In genomic region chr3:44762170-44762677, GRCh38 we compare ENCODE assay signal across 8 cellular contexts. TPM values are rescaled to one million over a fixed set of nuclear protein-coding genes. Genes with fewer than 3 reads are reported as not detected.
A peak's percentile ranks its signal among the peaks of the same experiment; 100 is the strongest.
DNase-seq lines count a peak whose midpoint lies in the region; ATAC-seq and TF ChIP-seq lines count a peak whose summit lies in the region.

No MANE protein-coding gene starts in this region.

- peak overlapping the region; percentile 92 to 97 for H3K27ac Mint-ChIP-seq in activated naive CD4-positive, alpha-beta T cell treated with anti-CD3 and anti-CD28 coated beads, Interleukin-2, amount 50 U/mL, for 72 hours

- H3K4me3 ChIP-seq in GM08714 (ENCODE audit: low read length): peak overlapping the region; percentile 92
- H3K4me3 ChIP-seq in transverse colon: peak overlapping the region; percentile 17 to 80 (median 68)

- H3K4me1 ChIP-seq in transverse colon: peaks cover 4 to 19% (median 13%) of the 10 kb centered on the region in 4 donors

- H3K9me3 ChIP-seq in transverse colon: peaks cover 0 to 4% of the 10 kb centered on the region in 2 donors

- ATAC-seq in activated naive CD4-positive, alpha-beta T cell treated with anti-CD3 and anti-CD28 coated beads, Interleukin-2, amount 50 U/mL, for 72 hours: peak in 1 of 2 donors; percentile 31

- no peak for TF ChIP-seq EP300 in transverse colon (IDR thresholded peaks at IDR 0.05; ENCODE audit: low read depth)

- intact Hi-C loops in transverse colon (cut with DNase I; ENCODE audit: low total_unique reads): loop anchor here (10.0 kb wide), 2 partner anchors 93 to 247 kb away; no protein-coding TSS in a partner anchor

- no peak for TF ChIP-seq POLR2A in transverse colon (IDR thresholded peaks at IDR 0.05)

- H3K36me3 ChIP-seq in transverse colon: peaks cover 0 to 15% (median 0%) of the 10 kb centered on the region in 4 donors

- in situ Hi-C loops in transverse colon (cut with MboI; ENCODE audit: low pct_ligation_motif_present in 1 of 4, low pct_unique_long_range_greater_than_20kb in 1 of 4, low sequenced_read_pairs in 3 of 4): no loop called here

- peaks cover 13 to 25% of the 10 kb centered on the region in 2 donors for H3K9me3 Mint-ChIP-seq in activated naive CD4-positive, alpha-beta T cell treated with anti-CD3 and anti-CD28 coated beads, Interleukin-2, amount 50 U/mL, for 72 hours

- peaks cover 73 to 81% of the 10 kb centered on the region in 2 donors for H3K36me3 Mint-ChIP-seq in activated naive CD4-positive, alpha-beta T cell treated with anti-CD3 and anti-CD28 coated beads, Interleukin-2, amount 50 U/mL, for 72 hours

- H3K27ac ChIP-seq in transverse colon: peak overlapping the region in 1 of 4 donors; percentile 76

- WGBS in transverse colon (ENCODE audit: low coverage in 1 of 2), 2 donors: 2 to 3% methylated on average over 9 of the region's 9 CpGs

- H3K27me3 ChIP-seq in transverse colon: no peaks in the 10 kb centered on the region

- DNase-seq in HPDE6-E6E7 (ENCODE audit: extremely low spot score) (peak; percentile 11), kidney glomerular epithelial cell (lab: John Stamatoyannopoulos, UW) (peak; percentile 39), transverse colon (no peak), NCI-H446 treated with DMSO at 0.1 percent for 48 hours (lab: John Stamatoyannopoulos, UW) (no peak)
- DNase-seq in activated naive CD4-positive, alpha-beta T cell treated with anti-CD3 and anti-CD28 coated beads, Interleukin-2, amount 50 U/mL, for 72 hours (ENCODE audit: low spot score in 2 of 2): no peak
- no peak for DNase-seq in stimulated activated CD4-positive, alpha-beta T cell treated with anti-CD3 and anti-CD28 coated beads, Interleukin-12 subunit alpha, Interleukin-12 subunit beta, amount 100 ng/mL, for 4 hours
- DNase-seq in activated CD8-positive, alpha-beta memory T cell treated with anti-CD3 and anti-CD28 coated beads, Interleukin-2, amount 50 U/mL, for 4 hours: no peak

- TF ChIP-seq CTCF in transverse colon (IDR thresholded peaks at IDR 0.05): no peak

RNA-seq across cellular contexts. Expression of gene KIF15, which starts 0.6 kb away (rescaled TPM):
- 10 to 100 TPM; 37.8 to 39.5 TPM for total RNA-seq in activated naive CD4-positive, alpha-beta T cell treated with anti-CD3 and anti-CD28 coated beads, Interleukin-2, amount 50 U/mL, for 72 hours
- 10 to 100 TPM in 1 of 4 donors, under 1 TPM in 2, not detected in 1; 0.95 to 11.5 (median 0.96) TPM for total RNA-seq in transverse colon

RNA-seq across cellular contexts. Expression of gene KIAA1143, which starts 0.8 kb away (rescaled TPM):
- 10 to 100 TPM; 20.2 to 31.3 TPM for total RNA-seq in activated naive CD4-positive, alpha-beta T cell treated with anti-CD3 and anti-CD28 coated beads, Interleukin-2, amount 50 U/mL, for 72 hours
- 10 to 100 TPM in 2 of 4 donors, 1 to 10 TPM in 2; 5.6 to 18.3 (median 13.7) TPM for total RNA-seq in transverse colon

RNA-seq across cellular contexts. Expression of gene ZNF501, which starts 32.8 kb away (rescaled TPM):
- 1 to 10 TPM in 1 of 2 donors, under 1 TPM in 1; 0.64 to 1.4 TPM for total RNA-seq in activated naive CD4-positive, alpha-beta T cell treated with anti-CD3 and anti-CD28 coated beads, Interleukin-2, amount 50 U/mL, for 72 hours
- 1 to 10 TPM in 3 of 4 donors, not detected in 1; 1.1 to 4.8 (median 2.6) TPM for total RNA-seq in transverse colon

RNA-seq across cellular contexts. Expression of gene ZNF502, which starts 49.8 kb away (rescaled TPM):
- total RNA-seq in activated naive CD4-positive, alpha-beta T cell treated with anti-CD3 and anti-CD28 coated beads, Interleukin-2, amount 50 U/mL, for 72 hours: 1 to 10 TPM; 1.1 to 1.5 TPM
- total RNA-seq in transverse colon: 10 to 100 TPM in 1 of 4 donors, 1 to 10 TPM in 3; 1.4 to 13.7 (median 4.7) TPM

Comparison
In these comparisons a context has a peak if more than half of its experiments do, and no peak if none do; other contexts are left out.
1. DNase-seq: peak in HPDE6-E6E7 (single experiment) and kidney glomerular epithelial cell (single experiment); none in activated naive CD4-positive, alpha-beta T cell treated with anti-CD3 and anti-CD28 coated beads, Interleukin-2, amount 50 U/mL, for 72 hours (0 of 2), transverse colon (single experiment), NCI-H446 treated with DMSO at 0.1 percent for 48 hours (single experiment), stimulated activated CD4-positive, alpha-beta T cell treated with anti-CD3 and anti-CD28 coated beads, Interleukin-12 subunit alpha, Interleukin-12 subunit beta, amount 100 ng/mL, for 4 hours (single experiment) and activated CD8-positive, alpha-beta memory T cell treated with anti-CD3 and anti-CD28 coated beads, Interleukin-2, amount 50 U/mL, for 4 hours (single experiment).